Comparison of ENCODE assay signal across 17 cellular contexts in genomic region chr15:25327671-25328070, GRCh38.
DNase-seq lines count a peak whose midpoint lies in the region; ATAC-seq and TF ChIP-seq lines count a peak whose summit lies in the region.
"Had no signal": no experiment of that assay in that cellular context is flagged by ENCODE, and none has a peak within 500 bp of the region (broad histone marks: within the 10 kb centered on the region; RNA-seq: fewer than 3 reads in every experiment).

No MANE protein-coding gene starts in this region.

- H3K9ac ChIP-seq in neural progenitor cell, result no peak overlapping the region

- intact Hi-C loops in mucosa of descending colon (cut with DNase I, micrococcal nuclease) (no loop called here), ovary (cut with DNase I) (loop anchor here in 1 of 4 donors (2.0 kb wide), 1 partner anchor 19 kb away; no protein-coding TSS in a partner anchor)
- intact Hi-C loops in activated T-helper 1 cell treated with anti-CD3 and anti-CD28 coated beads, Interleukin-12 subunit alpha, Interleukin-12 subunit beta, Interleukin-2, Interleukin-4 antibody, amounts not matched to agents 30 ng/mL and 10 ng/mL and 1 ng/mL, durations not matched to agents 14 hours and 24 hours and 36 hours (cut with micrococcal nuclease), result no loop called here

- no peak overlapping the region for H3K4me3 ChIP-seq in epithelial cell of proximal tubule (ENCODE audit: low read depth, low read length)
- no peak overlapping the region for H3K4me3 ChIP-seq in mucosa of descending colon
- no peak overlapping the region for H3K4me3 ChIP-seq in ovary
- H3K4me3 ChIP-seq in neural progenitor cell, result no peak overlapping the region
- H3K4me3 ChIP-seq: A549 had no signal

- H3K36me3 ChIP-seq in mucosa of descending colon (ENCODE audit: low read depth), result no peaks in the 10 kb centered on the region
- no peaks in the 10 kb centered on the region for H3K36me3 ChIP-seq in ovary
- no peaks in the 10 kb centered on the region for H3K36me3 ChIP-seq in neural progenitor cell
- H3K36me3 ChIP-seq: BE2C had no signal

- WGBS in ovary, 3 donors, result 92% methylated on average over 5 of the region's 5 CpGs

- H3K4me3 Mint-ChIP-seq in stimulated activated naive B cell treated with anti-CD40 and anti-IgM and Interleukin-4, amounts not matched to agents 10 μg/mL and 1 μg/mL and 100 μg/mL, for 72 hours, result no peak overlapping the region
- H3K4me3 Mint-ChIP-seq in activated T-helper 1 cell treated with anti-CD3 and anti-CD28 coated beads, Interleukin-12 subunit alpha, Interleukin-12 subunit beta, Interleukin-2, Interleukin-4 antibody, amounts not matched to agents 30 ng/mL and 10 ng/mL and 1 ng/mL, durations not matched to agents 14 hours and 24 hours and 36 hours, result no peak overlapping the region
- no peak overlapping the region for H3K4me3 Mint-ChIP-seq in neural progenitor cell
- H3K4me3 Mint-ChIP-seq: CD14-positive monocyte; CD8-positive, alpha-beta T cell; H9 had no signal

- H3K27ac ChIP-seq in ovary, result no peak overlapping the region
- no peak overlapping the region for H3K27ac ChIP-seq in neural progenitor cell
- H3K27ac ChIP-seq: A549 had no signal

- H3K4me1 ChIP-seq in mucosa of descending colon (ENCODE audit: low read depth), result peaks cover 7% of the 10 kb centered on the region
- peaks cover 1% of the 10 kb centered on the region for H3K4me1 ChIP-seq in ovary (ENCODE audit: insufficient read depth)
- no peaks in the 10 kb centered on the region for H3K4me1 ChIP-seq in neural progenitor cell
- H3K4me1 ChIP-seq: A549 had no signal

- peaks cover 72 to 92% of the 10 kb centered on the region in 2 donors for H3K36me3 Mint-ChIP-seq in stimulated activated naive B cell treated with anti-CD40 and anti-IgM and Interleukin-4, amounts not matched to agents 10 μg/mL and 1 μg/mL and 100 μg/mL, for 72 hours
- peaks cover 17% of the 10 kb centered on the region for H3K36me3 Mint-ChIP-seq in activated T-helper 1 cell treated with anti-CD3 and anti-CD28 coated beads, Interleukin-12 subunit alpha, Interleukin-12 subunit beta, Interleukin-2, Interleukin-4 antibody, amounts not matched to agents 30 ng/mL and 10 ng/mL and 1 ng/mL, durations not matched to agents 14 hours and 24 hours and 36 hours (ENCODE audit: low read depth)
- peaks cover 22% of the 10 kb centered on the region for H3K36me3 Mint-ChIP-seq in neural progenitor cell

- H3K4me1 Mint-ChIP-seq in stimulated activated naive B cell treated with anti-CD40 and anti-IgM and Interleukin-4, amounts not matched to agents 10 μg/mL and 1 μg/mL and 100 μg/mL, for 72 hours, result peaks cover 32 to 53% of the 10 kb centered on the region in 2 donors
- H3K4me1 Mint-ChIP-seq in activated T-helper 1 cell treated with anti-CD3 and anti-CD28 coated beads, Interleukin-12 subunit alpha, Interleukin-12 subunit beta, Interleukin-2, Interleukin-4 antibody, amounts not matched to agents 30 ng/mL and 10 ng/mL and 1 ng/mL, durations not matched to agents 14 hours and 24 hours and 36 hours (ENCODE audit: low read depth), result peaks cover 5% of the 10 kb centered on the region
- peaks cover 5% of the 10 kb centered on the region for H3K4me1 Mint-ChIP-seq in neural progenitor cell
- H3K4me1 Mint-ChIP-seq: CD14-positive monocyte had no signal

- H3K79me2 ChIP-seq in neural progenitor cell (ENCODE audit: low read depth), result no peaks in the 10 kb centered on the region

- H2AFZ ChIP-seq in neural progenitor cell (replicated peaks), result no peak overlapping the region

- no peaks in the 10 kb centered on the region for H3K27me3 Mint-ChIP-seq in stimulated activated naive B cell treated with anti-CD40 and anti-IgM and Interleukin-4, amounts not matched to agents 10 μg/mL and 1 μg/mL and 100 μg/mL, for 72 hours
- no peaks in the 10 kb centered on the region for H3K27me3 Mint-ChIP-seq in activated T-helper 1 cell treated with anti-CD3 and anti-CD28 coated beads, Interleukin-12 subunit alpha, Interleukin-12 subunit beta, Interleukin-2, Interleukin-4 antibody, amounts not matched to agents 30 ng/mL and 10 ng/mL and 1 ng/mL, durations not matched to agents 14 hours and 24 hours and 36 hours (ENCODE audit: insufficient read depth)
- H3K27me3 Mint-ChIP-seq in neural progenitor cell (ENCODE audit: insufficient read depth, low read depth), result peaks cover 2% of the 10 kb centered on the region

- no peaks in the 10 kb centered on the region for H3F3A ChIP-seq in neural progenitor cell (ENCODE audit: low read depth)

- no peaks in the 10 kb centered on the region for H4K20me1 ChIP-seq in neural progenitor cell (ENCODE audit: low read depth)

- H3K27me3 ChIP-seq in ovary (no peaks in the 10 kb centered on the region), neural progenitor cell (no peaks in the 10 kb centered on the region)
- H3K27me3 ChIP-seq: BE2C had no signal

- no peak overlapping the region for H3K4me2 ChIP-seq in neural progenitor cell
- H3K4me2 ChIP-seq: A549 had no signal

- TF ChIP-seq EP300 in ovary (IDR thresholded peaks at IDR 0.05), result no peak

- TF ChIP-seq POLR2A in ovary (IDR thresholded peaks at IDR 0.05), result no peak

- DNase-seq in HT-29 (ENCODE audit: low spot score) (peak; percentile 44), epithelial cell of proximal tubule (ENCODE audit: low read depth) (peak; percentile 47), mucosa of descending colon (peak in 1 of 3 donors; percentile 13), ovary (no peak), neural progenitor cell (ENCODE audit: low spot score) (no peak), SKM-1 (lab: John Stamatoyannopoulos, UW; ENCODE audit: unreplicated experiment) (no peak)
- DNase-seq in stimulated activated naive B cell treated with anti-CD40 and anti-IgM and Interleukin-4, amounts not matched to agents 10 μg/mL and 1 μg/mL and 100 μg/mL, for 72 hours, result no peak
- DNase-seq in activated T-helper 1 cell treated with anti-CD3 and anti-CD28 coated beads, Interleukin-12 subunit alpha, Interleukin-12 subunit beta, Interleukin-2, Interleukin-4 antibody, amounts not matched to agents 30 ng/mL and 10 ng/mL and 1 ng/mL, durations not matched to agents 14 hours and 24 hours and 36 hours (ENCODE audit: low spot score), result no peak
- DNase-seq: BE2C; CD8-positive, alpha-beta T cell; COR-L47; DND-41; GDM1; GOT3; H9 had no signal

- TF ChIP-seq CTCF in epithelial cell of proximal tubule (conservative IDR thresholded peaks at IDR 0.05; ENCODE audit: low read depth, low read length), result no peak
- no peak for TF ChIP-seq CTCF in mucosa of descending colon (IDR thresholded peaks at IDR 0.05)
- no peak for TF ChIP-seq CTCF in ovary (IDR thresholded peaks at IDR 0.05)
- no peak for TF ChIP-seq CTCF in neural progenitor cell (IDR thresholded peaks at IDR 0.05)

- peaks cover 8 to 20% of the 10 kb centered on the region in 2 donors for H3K9me3 Mint-ChIP-seq in stimulated activated naive B cell treated with anti-CD40 and anti-IgM and Interleukin-4, amounts not matched to agents 10 μg/mL and 1 μg/mL and 100 μg/mL, for 72 hours
- H3K9me3 Mint-ChIP-seq in activated T-helper 1 cell treated with anti-CD3 and anti-CD28 coated beads, Interleukin-12 subunit alpha, Interleukin-12 subunit beta, Interleukin-2, Interleukin-4 antibody, amounts not matched to agents 30 ng/mL and 10 ng/mL and 1 ng/mL, durations not matched to agents 14 hours and 24 hours and 36 hours, result peaks cover 2% of the 10 kb centered on the region
- peaks cover 2% of the 10 kb centered on the region for H3K9me3 Mint-ChIP-seq in neural progenitor cell
- H3K9me3 Mint-ChIP-seq: H9 had no signal

- ATAC-seq in mucosa of descending colon, result peak; percentile 72
- ATAC-seq in stimulated activated naive B cell treated with anti-CD40 and anti-IgM and Interleukin-4, amounts not matched to agents 10 μg/mL and 1 μg/mL and 100 μg/mL, for 72 hours (replicated peaks), result no peak
- ATAC-seq: A549; CD8-positive, alpha-beta T cell had no signal

- H3K9me3 ChIP-seq in mucosa of descending colon (no peaks in the 10 kb centered on the region), ovary (no peaks in the 10 kb centered on the region), neural progenitor cell (ENCODE audit: low read depth) (no peaks in the 10 kb centered on the region)
- H3K9me3 ChIP-seq: A549, BE2C had no signal

- peak overlapping the region; percentile 90 for H3K27ac Mint-ChIP-seq in stimulated activated naive B cell treated with anti-CD40 and anti-IgM and Interleukin-4, amounts not matched to agents 10 μg/mL and 1 μg/mL and 100 μg/mL, for 72 hours
- H3K27ac Mint-ChIP-seq in activated T-helper 1 cell treated with anti-CD3 and anti-CD28 coated beads, Interleukin-12 subunit alpha, Interleukin-12 subunit beta, Interleukin-2, Interleukin-4 antibody, amounts not matched to agents 30 ng/mL and 10 ng/mL and 1 ng/mL, durations not matched to agents 14 hours and 24 hours and 36 hours, result no peak overlapping the region
- H3K27ac Mint-ChIP-seq in neural progenitor cell, result no peak overlapping the region
- H3K27ac Mint-ChIP-seq: CD8-positive, alpha-beta T cell had no signal

Comparison
In these comparisons a context has a peak if more than half of its experiments do, and no peak if none do; other contexts are left out.
1. DNase-seq: peak in HT-29 (single experiment) and epithelial cell of proximal tubule (single experiment); none in stimulated activated naive B cell treated with anti-CD40 and anti-IgM and Interleukin-4, amounts not matched to agents 10 μg/mL and 1 μg/mL and 100 μg/mL, for 72 hours (single experiment), activated T-helper 1 cell treated with anti-CD3 and anti-CD28 coated beads, Interleukin-12 subunit alpha, Interleukin-12 subunit beta, Interleukin-2, Interleukin-4 antibody, amounts not matched to agents 30 ng/mL and 10 ng/mL and 1 ng/mL, durations not matched to agents 14 hours and 24 hours and 36 hours (single experiment), ovary (0 of 5), neural progenitor cell (single experiment) and SKM-1 (single experiment).